ENCODE assay signal across 6 cellular contexts in the genomic region with DNA sequence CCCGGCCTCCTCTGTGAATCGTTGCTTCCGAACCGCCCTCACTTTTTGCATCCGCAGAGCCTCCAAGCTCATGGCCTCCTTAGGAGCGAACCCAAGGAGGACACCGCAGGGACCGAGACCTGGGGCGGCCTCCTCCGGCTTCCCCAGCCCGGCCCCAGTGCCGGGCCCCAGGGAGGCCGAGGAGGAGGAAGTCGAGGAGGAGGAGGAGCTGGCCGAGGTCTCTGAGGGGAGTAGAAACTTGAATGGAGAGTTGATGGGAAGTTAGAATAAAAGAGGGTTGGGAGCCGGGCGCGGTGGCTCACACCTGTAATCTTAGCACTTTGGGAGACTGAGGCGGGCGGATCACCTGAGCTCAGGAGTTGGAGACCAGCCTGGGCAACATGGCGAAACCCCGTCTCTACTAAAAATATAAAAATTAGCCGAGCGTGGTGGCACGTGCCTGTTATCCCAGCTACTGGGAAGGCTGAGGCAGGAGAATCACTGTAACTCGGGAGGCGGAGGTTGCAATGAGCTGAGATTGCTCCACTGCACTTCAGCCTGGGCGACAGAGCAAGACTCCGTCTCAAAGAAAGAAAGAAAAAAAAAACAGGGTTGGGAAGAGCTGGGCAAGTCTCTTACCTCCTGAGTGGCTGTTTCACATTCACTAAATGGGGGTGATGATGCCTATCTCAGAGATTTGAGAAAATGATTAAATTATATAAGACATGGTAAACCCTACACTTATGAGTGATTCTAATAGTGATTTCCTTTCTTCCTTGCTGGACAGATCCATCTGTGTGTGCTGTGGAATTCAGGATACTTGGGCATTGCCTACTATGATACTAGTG. TPM values are rescaled to one million over a fixed set of nuclear protein-coding genes. Genes with fewer than 3 reads are reported as not detected.
A peak's percentile ranks its signal among the peaks of the same experiment; 100 is the strongest.
DNase-seq lines count a peak whose midpoint lies in the region; ATAC-seq and TF ChIP-seq lines count a peak whose summit lies in the region.

No MANE protein-coding gene starts in this region.

- H3K27ac Mint-ChIP-seq in activated naive CD8-positive, alpha-beta T cell: peak overlapping the region; percentile 96
- peak overlapping the region; percentile 95 for H3K27ac Mint-ChIP-seq in mesothelial cell of epicardium

- H3K4me1 Mint-ChIP-seq in activated naive CD8-positive, alpha-beta T cell (ENCODE audit: low read depth): peaks cover 46% of the 10 kb centered on the region
- H3K4me1 Mint-ChIP-seq in mesothelial cell of epicardium: peaks cover 51% of the 10 kb centered on the region

- DNase-seq in mesothelial cell of epicardium (ENCODE audit: low spot score in 2 of 2, unreplicated experiment in 2 of 2) (no peak), NCI-H1048 (lab: John Stamatoyannopoulos, UW) (no peak)

- H3K9me3 Mint-ChIP-seq in activated naive CD8-positive, alpha-beta T cell (ENCODE audit: low read depth): no peaks in the 10 kb centered on the region
- no peaks in the 10 kb centered on the region for H3K9me3 Mint-ChIP-seq in mesothelial cell of epicardium

- H3K36me3 Mint-ChIP-seq in activated naive CD8-positive, alpha-beta T cell: peaks cover 13% of the 10 kb centered on the region
- H3K36me3 Mint-ChIP-seq in mesothelial cell of epicardium: peaks cover 2% of the 10 kb centered on the region

- TF ChIP-seq CTCF in mesothelial cell of epicardium (IDR thresholded peaks at IDR 0.05; ENCODE audit: unreplicated experiment): no peak

- ATAC-seq in HG03342 (IDR thresholded peaks at IDR 0.05; ENCODE audit: unreplicated experiment): peak; percentile 1
- no peak for ATAC-seq in GM19397 (IDR thresholded peaks at IDR 0.05; ENCODE audit: unreplicated experiment)
- no peak for ATAC-seq in GM19035 (IDR thresholded peaks at IDR 0.05; ENCODE audit: unreplicated experiment)

- peak overlapping the region; percentile 97 for H3K4me3 Mint-ChIP-seq in activated naive CD8-positive, alpha-beta T cell
- H3K4me3 Mint-ChIP-seq in mesothelial cell of epicardium: peak overlapping the region; percentile 85

- no peaks in the 10 kb centered on the region for H3K27me3 Mint-ChIP-seq in activated naive CD8-positive, alpha-beta T cell
- no peaks in the 10 kb centered on the region for H3K27me3 Mint-ChIP-seq in mesothelial cell of epicardium (ENCODE audit: low read depth)

RNA-seq across cellular contexts. Expression of a gene that starts 0.8 kb away (rescaled TPM):
- total RNA-seq in mesothelial cell of epicardium: 38.6 to 48.2 TPM (median 42.9 TPM) in 3 replicates

RNA-seq across cellular contexts. Expression of a gene that starts 4.3 kb away (rescaled TPM):
- total RNA-seq in mesothelial cell of epicardium: 133 to 139 TPM (median 136 TPM) in 3 replicates

RNA-seq across cellular contexts. Expression of a gene that starts 11.5 kb away (rescaled TPM):
- 142 to 144 TPM (median 143 TPM) in 3 replicates for total RNA-seq in mesothelial cell of epicardium

RNA-seq across cellular contexts. Expression of a gene that starts 17.4 kb away (rescaled TPM):
- 0.16 to 0.33 TPM (median 0.25 TPM) in 3 replicates for total RNA-seq in mesothelial cell of epicardium

RNA-seq across cellular contexts. Expression of a gene that starts 19.1 kb away (rescaled TPM):
- 0.89 to 1.4 TPM (median 1.3 TPM) in 3 replicates for total RNA-seq in mesothelial cell of epicardium
